ENCODE assay signal across 23 cellular contexts in the genomic region with DNA sequence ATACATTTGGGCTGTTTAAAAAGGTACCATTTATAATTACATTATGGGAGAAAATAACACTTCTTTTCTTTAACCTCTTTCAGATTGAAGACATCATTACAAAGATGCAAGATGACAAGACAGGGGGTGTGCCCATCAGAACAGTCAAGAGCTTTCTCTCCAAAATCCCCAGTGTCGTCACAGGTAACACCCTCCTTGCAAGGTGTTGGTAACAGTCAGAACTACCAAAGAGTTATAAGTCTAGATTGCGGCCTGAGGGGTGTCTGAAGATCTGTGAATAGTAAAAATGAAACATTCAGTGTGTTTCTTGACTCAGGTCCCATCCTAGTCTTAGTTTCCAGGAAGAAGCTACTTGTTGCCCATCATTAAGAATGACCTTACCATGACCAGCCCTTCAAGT.
"Had no signal": no experiment of that assay in that cellular context is flagged by ENCODE, and none has a peak within 500 bp of the region (broad histone marks: within the 10 kb centered on the region; RNA-seq: fewer than 3 reads in every experiment).

No MANE protein-coding gene starts in this region.

- DNase-seq: colonic mucosa; cortex of kidney; effector CD4-positive, alpha-beta T cell; effector memory CD4-positive, alpha-beta T cell; esophagus squamous epithelium; foreskin fibroblast; foreskin melanocyte; gastrocnemius medialis; glutamatergic neuron; head of caudate nucleus; heart right ventricle; hippocampal formation; left cardiac atrium; left lung; left ventricle myocardium superior; lower lobe of right lung; mesenchymal stem cell; mucosa of descending colon had no signal

- H3K27me3 Mint-ChIP-seq: dendritic cell treated with granulocyte-macrophage colony-stimulating factor and Interleukin-4, amounts not matched to agents 40 ng/mL and 50 ng/mL, for 4 days had no signal

- H3K9me3 Mint-ChIP-seq: mesothelial cell of epicardium had no signal

- H3K4me1 ChIP-seq: colonic mucosa, esophagus squamous epithelium, gastrocnemius medialis, heart right ventricle, left lung, lower lobe of right lung had no signal

- H3K4me3 Mint-ChIP-seq: dendritic cell treated with granulocyte-macrophage colony-stimulating factor and Interleukin-4, amounts not matched to agents 40 ng/mL and 50 ng/mL, for 4 days; mesothelial cell of epicardium had no signal

- H3K9me3 ChIP-seq: colonic mucosa, esophagus squamous epithelium, gastrocnemius medialis, heart right ventricle, lower lobe of right lung, mucosa of descending colon had no signal

- H3K36me3 ChIP-seq: colonic mucosa, esophagus squamous epithelium, gastrocnemius medialis, heart right ventricle, left lung, lower lobe of right lung had no signal

- H3K4me3 ChIP-seq: colonic mucosa, esophagus squamous epithelium, gastrocnemius medialis, heart right ventricle, left lung, lower lobe of right lung, mucosa of descending colon had no signal

- H3K4me1 Mint-ChIP-seq: mesothelial cell of epicardium had no signal

- H3K27ac Mint-ChIP-seq: dendritic cell treated with granulocyte-macrophage colony-stimulating factor and Interleukin-4, amounts not matched to agents 40 ng/mL and 50 ng/mL, for 4 days; mesothelial cell of epicardium had no signal

- H3K27me3 ChIP-seq: colonic mucosa, esophagus squamous epithelium, gastrocnemius medialis, heart right ventricle, left lung had no signal

- H3K36me3 Mint-ChIP-seq: mesothelial cell of epicardium had no signal

- FAIRE-seq: endothelial cell of umbilical vein, islet of Langerhans, keratinocyte had no signal

- H3K27ac ChIP-seq: colonic mucosa, esophagus squamous epithelium, gastrocnemius medialis, heart right ventricle, left lung, lower lobe of right lung had no signal

- ATAC-seq: gastrocnemius medialis, heart right ventricle, left cardiac atrium, left lung, left ventricle myocardium superior, lower lobe of right lung, mucosa of descending colon had no signal
